In genomic region chr12:19916982-19917381, GRCh38 we compare ENCODE assay signal across 17 cellular contexts.
DNase-seq lines count a peak whose midpoint lies in the region; ATAC-seq and TF ChIP-seq lines count a peak whose summit lies in the region.
"Had no signal": no experiment of that assay in that cellular context is flagged by ENCODE, and none has a peak within 500 bp of the region (broad histone marks: within the 10 kb centered on the region; RNA-seq: fewer than 3 reads in every experiment).

No MANE protein-coding gene starts in this region.

- ATAC-seq in GM18502 (IDR thresholded peaks at IDR 0.05; ENCODE audit: poor library complexity, unreplicated experiment): no peak

- DNase-seq in DMS53 treated with DMSO at 0.1 percent for 48 hours (lab: John Stamatoyannopoulos, UW; ENCODE audit: unreplicated experiment) (peak; percentile 89), NCI-H345 (lab: John Stamatoyannopoulos, UW) (peak; percentile 35), NCI-H2227 treated with DMSO at 0.1 percent for 48 hours (lab: John Stamatoyannopoulos, UW) (no peak), NCI-H1694 (lab: John Stamatoyannopoulos, UW) (no peak)
- no peak for DNase-seq in activated CD4-positive, CD25-positive, alpha-beta regulatory T cell treated with anti-CD3 and anti-CD28 coated beads, Interleukin-2, amount 50 U/mL, for 72 hours
- DNase-seq: activated CD4-positive, alpha-beta T cell treated with anti-CD3 and anti-CD28 coated beads for 48 hours; activated effector memory CD4-positive, alpha-beta T cell treated with Interleukin-2 at 50 U/mL for 16 hours; CD4-positive, alpha-beta memory T cell; H7; islet precursor cell; NCI-H187; nucleus accumbens; SK-N-SH; T1000 had no signal

- TF ChIP-seq CTCF in 22Rv1 (IDR thresholded peaks at IDR 0.05) (no peak), VCaP (conservative IDR thresholded peaks at IDR 0.05) (no peak)

- H3K27ac ChIP-seq in 22Rv1: peak overlapping the region; percentile 65
- peak overlapping the region; percentile 82 for H3K27ac ChIP-seq in VCaP

Comparison
In these comparisons a context has a peak if more than half of its experiments do, and no peak if none do; other contexts are left out.
1. DNase-seq: peak in DMS53 treated with DMSO at 0.1 percent for 48 hours (single experiment) and NCI-H345 (single experiment); none in activated CD4-positive, CD25-positive, alpha-beta regulatory T cell treated with anti-CD3 and anti-CD28 coated beads, Interleukin-2, amount 50 U/mL, for 72 hours (single experiment), NCI-H2227 treated with DMSO at 0.1 percent for 48 hours (single experiment) and NCI-H1694 (single experiment).